Comparison of ENCODE assay signal across 1 cellular context in genomic region chr15:34038023-34038403, GRCh38.
TF ChIP-seq lines count a peak whose summit lies in the region.

No MANE protein-coding gene starts in this region.

TF ChIP-seq in A549, 52 proteins besides CTCF, POLR2A, EP300 and RAD21 (continued from another document):
- TF ChIP-seq REST (IDR thresholded peaks at IDR 0.05) (no peak), HOXA7 (CRISPR knock-in tag; IDR thresholded peaks at IDR 0.05) (no peak), BCL3 (IDR thresholded peaks at IDR 0.05) (no peak), KDM1A (IDR thresholded peaks at IDR 0.05; ENCODE audit: low read depth) (no peak), NFE2L2 (conservative IDR thresholded peaks at IDR 0.05; ENCODE audit: low read length) (no peak), MAFK (IDR thresholded peaks at IDR 0.05; ENCODE audit: partially characterized antibody) (no peak), RARB (CRISPR knock-in tag; IDR thresholded peaks at IDR 0.05) (no peak)
